ENCODE assay signal across 16 cellular contexts in genomic region chr18:9323750-9324445, GRCh38. TPM values are rescaled to one million over a fixed set of nuclear protein-coding genes. Genes with fewer than 3 reads are reported as not detected.
A peak's percentile ranks its signal among the peaks of the same experiment; 100 is the strongest.
DNase-seq lines count a peak whose midpoint lies in the region; ATAC-seq and TF ChIP-seq lines count a peak whose summit lies in the region.
"Had no signal": no experiment of that assay in that cellular context is flagged by ENCODE, and none has a peak within 500 bp of the region (broad histone marks: within the 10 kb centered on the region; RNA-seq: fewer than 3 reads in every experiment).

No MANE protein-coding gene starts in this region.

- ATAC-seq in RWPE2 (ENCODE audit: low read depth), result peak; percentile 69
- no peak for ATAC-seq in HG03095 (IDR thresholded peaks at IDR 0.05; ENCODE audit: unreplicated experiment)
- no peak for ATAC-seq in GM18907 (IDR thresholded peaks at IDR 0.05; ENCODE audit: unreplicated experiment)
- ATAC-seq in GM18517 (IDR thresholded peaks at IDR 0.05; ENCODE audit: unreplicated experiment), result no peak
- no peak for ATAC-seq in GM18870 (IDR thresholded peaks at IDR 0.05; ENCODE audit: unreplicated experiment)
- ATAC-seq: lower lobe of right lung had no signal

- no peak for TF ChIP-seq CTCF in RWPE2 (IDR thresholded peaks at IDR 0.05; ENCODE audit: poor library complexity, severe bottlenecking)
- no peak for TF ChIP-seq CTCF in fibroblast of the aortic adventitia (IDR thresholded peaks at IDR 0.05; ENCODE audit: insufficient read depth, low read length)

- H3K79me2 ChIP-seq in GM23248 (ENCODE audit: insufficient read depth), result no peaks in the 10 kb centered on the region

- peaks cover 7% of the 10 kb centered on the region for H3F3A ChIP-seq in GM23248 (ENCODE audit: insufficient read depth)

- H3K36me3 ChIP-seq in GM23248 (ENCODE audit: low read depth), result no peaks in the 10 kb centered on the region
- H3K36me3 ChIP-seq in RWPE2 (ENCODE audit: low read depth), result no peaks in the 10 kb centered on the region
- H3K36me3 ChIP-seq: esophagus squamous epithelium, lower lobe of right lung had no signal

- H3K4me3 ChIP-seq in GM23248, result no peak overlapping the region
- H3K4me3 ChIP-seq in RWPE2 (ENCODE audit: severe bottlenecking), result no peak overlapping the region
- H3K4me3 ChIP-seq in fibroblast of the aortic adventitia (ENCODE audit: low read depth, low read length), result no peak overlapping the region
- H3K4me3 ChIP-seq: dorsolateral prefrontal cortex, esophagus squamous epithelium, lower lobe of right lung, SK-N-MC had no signal

- 53 to 57% methylated on average over 3 of the region's 3 CpGs for WGBS in GM23248 (ENCODE audit: low coverage in 1 of 2, low lambda C conversion rate in 2 of 2, missing lambda C conversion rate in 2 of 2), 2 experiments

- H3K9me2 ChIP-seq in GM23248 (ENCODE audit: insufficient read depth), result no peaks in the 10 kb centered on the region

- H3K27me3 ChIP-seq in GM23248 (replicated peaks; ENCODE audit: insufficient read depth), result no peaks in the 10 kb centered on the region
- no peaks in the 10 kb centered on the region for H3K27me3 ChIP-seq in RWPE2 (ENCODE audit: insufficient read depth, poor library complexity, severe bottlenecking)
- H3K27me3 ChIP-seq: dorsolateral prefrontal cortex, esophagus squamous epithelium had no signal

- H3K4me1 ChIP-seq in GM23248 (ENCODE audit: insufficient read depth) (peaks cover 21% of the 10 kb centered on the region), RWPE2 (ENCODE audit: insufficient read depth, poor library complexity, severe bottlenecking) (peaks cover 7% of the 10 kb centered on the region)
- H3K4me1 ChIP-seq: esophagus squamous epithelium had no signal

- H3K9ac ChIP-seq in GM23248, result no peak overlapping the region

- H2AFZ ChIP-seq in GM23248, result no peak overlapping the region

- H3K9me3 ChIP-seq in GM23248 (ENCODE audit: low read depth) (no peaks in the 10 kb centered on the region), RWPE2 (ENCODE audit: severe bottlenecking) (no peaks in the 10 kb centered on the region)

- H4K20me1 ChIP-seq in GM23248 (ENCODE audit: insufficient read depth), result no peaks in the 10 kb centered on the region

- peak; percentile 80 for DNase-seq in A172 (ENCODE audit: low spot score)
- DNase-seq in GM23248, result peak; percentile 53
- DNase-seq in RWPE2 (ENCODE audit: low spot score), result no peak
- DNase-seq in fibroblast of the aortic adventitia (ENCODE audit: low read depth), result peak; percentile 84
- DNase-seq: activated CD4-positive, alpha-beta memory T cell treated with anti-CD3 and anti-CD28 coated beads, Interleukin-2, amount 10 ng/mL, durations not matched to agents 7 days and 5 days; AML-193; dorsolateral prefrontal cortex; esophagus squamous epithelium; lower lobe of right lung; NCI-H1092; NCI-H2171 treated with DMSO at 0.1 percent for 48 hours had no signal

- no peak overlapping the region for H3K27ac ChIP-seq in GM23248
- H3K27ac ChIP-seq in RWPE2 (ENCODE audit: poor library complexity, severe bottlenecking), result no peak overlapping the region
- H3K27ac ChIP-seq: dorsolateral prefrontal cortex, esophagus squamous epithelium, lower lobe of right lung, SK-N-MC had no signal

- no peak overlapping the region for H3K4me2 ChIP-seq in GM23248 (ENCODE audit: unreplicated experiment)

- in situ Hi-C loops in GM23248 (cut with MboI), result no loop called here

RNA-seq across cellular contexts. Expression of gene TWSG1, which starts 10.7 kb away (rescaled TPM):
- total RNA-seq in A172 (2014; rRNA removed; shearing (Covaris generic)), result 92.5 and 97.5 TPM in 2 replicates
- 124 and 136 TPM in 2 replicates for total RNA-seq in GM23248 (2014; rRNA removed; shearing (Covaris generic))
- polyA plus RNA-seq in GM23248 (2016; fragmentation: Nextera tagmentation; extraction: Ambion mirVana), result 113 and 116 TPM in 2 replicates
- total RNA-seq in fibroblast of the aortic adventitia (ENCODE audit: low replicate concordance), result 157 and 205 TPM in 2 replicates
